ENCODE assay signal across 11 cellular contexts in genomic region chr3:24704496-24704895, GRCh38.
DNase-seq lines count a peak whose midpoint lies in the region; ATAC-seq and TF ChIP-seq lines count a peak whose summit lies in the region.
"Had no signal": no experiment of that assay in that cellular context is flagged by ENCODE, and none has a peak within 500 bp of the region (broad histone marks: within the 10 kb centered on the region; RNA-seq: fewer than 3 reads in every experiment).

No MANE protein-coding gene starts in this region.

- DNase-seq in G401 (ENCODE audit: low spot score) (peak; percentile 17), NCI-H69 (lab: John Stamatoyannopoulos, UW) (peak; percentile 58), dedifferentiated amniotic fluid mesenchymal stem cell (ENCODE audit: extremely low spot score) (peak; percentile 57), myocyte (ENCODE audit: low read depth) (peak; percentile 62), tibial nerve (ENCODE audit: low spot score in 2 of 2) (no peak), mucosa of descending colon (no peak)
- DNase-seq in activated CD4-positive, alpha-beta T cell treated with anti-CD3 and anti-CD28 coated beads for 1 hour = no peak
- DNase-seq: colonic mucosa, NCI-H146 had no signal

- TF ChIP-seq CTCF in tibial nerve (IDR thresholded peaks at IDR 0.05) (no peak), mucosa of descending colon (IDR thresholded peaks at IDR 0.05) (no peak)

- TF ChIP-seq EP300 in tibial nerve (IDR thresholded peaks at IDR 0.05) = peak in 1 of 2 donors; percentile 30

- no peaks in the 10 kb centered on the region for H3K27me3 ChIP-seq in tibial nerve
- H3K27me3 ChIP-seq: colonic mucosa had no signal

- H3K36me3 ChIP-seq in tibial nerve (no peaks in the 10 kb centered on the region), mucosa of descending colon (ENCODE audit: low read depth) (no peaks in the 10 kb centered on the region)
- H3K36me3 ChIP-seq: colonic mucosa had no signal

- no peaks in the 10 kb centered on the region for H3K4me1 ChIP-seq in tibial nerve
- H3K4me1 ChIP-seq in mucosa of descending colon (ENCODE audit: low read depth) = no peaks in the 10 kb centered on the region
- H3K4me1 ChIP-seq: colonic mucosa had no signal

- ATAC-seq in HG03135 (IDR thresholded peaks at IDR 0.05; ENCODE audit: unreplicated experiment) (no peak), mucosa of descending colon (no peak)
- ATAC-seq: HCT116 had no signal

- H3K9me3 ChIP-seq in tibial nerve (no peaks in the 10 kb centered on the region), mucosa of descending colon (no peaks in the 10 kb centered on the region)
- H3K9me3 ChIP-seq: colonic mucosa had no signal

- no peak overlapping the region for H3K27ac ChIP-seq in tibial nerve
- H3K27ac ChIP-seq: colonic mucosa had no signal

- TF ChIP-seq POLR2A in tibial nerve (IDR thresholded peaks at IDR 0.05) = no peak

- intact Hi-C loops in mucosa of descending colon (cut with DNase I, micrococcal nuclease) = no loop called here

- in situ Hi-C loops in G401 (cut with HindIII; ENCODE audit: low sequenced_read_pairs) = no loop called here

- H3K4me3 ChIP-seq in tibial nerve (no peak overlapping the region), mucosa of descending colon (no peak overlapping the region)
- H3K4me3 ChIP-seq: colonic mucosa had no signal

- WGBS in tibial nerve, 2 donors = 29 to 30% methylated on average over 3 of the region's 3 CpGs

Comparison
In these comparisons a context has a peak if more than half of its experiments do, and no peak if none do; other contexts are left out.
1. DNase-seq: peak in G401 (single experiment), NCI-H69 (single experiment), dedifferentiated amniotic fluid mesenchymal stem cell (single experiment) and myocyte (single experiment); none in activated CD4-positive, alpha-beta T cell treated with anti-CD3 and anti-CD28 coated beads for 1 hour (single experiment), tibial nerve (0 of 2) and mucosa of descending colon (0 of 3).